17 cellular contexts compared by ENCODE assay signal in genomic region chr6:51019785-51020184, GRCh38.
DNase-seq lines count a peak whose midpoint lies in the region; ATAC-seq and TF ChIP-seq lines count a peak whose summit lies in the region.
"Had no signal": no experiment of that assay in that cellular context is flagged by ENCODE, and none has a peak within 500 bp of the region (broad histone marks: within the 10 kb centered on the region; RNA-seq: fewer than 3 reads in every experiment).

No MANE protein-coding gene starts in this region.

- in situ Hi-C loops in G401 (cut with HindIII; ENCODE audit: low sequenced_read_pairs), result no loop called here

- no peak for TF ChIP-seq CTCF in foreskin keratinocyte (conservative IDR thresholded peaks at IDR 0.05)

- H3K27me3 ChIP-seq in foreskin keratinocyte, result no peaks in the 10 kb centered on the region

- no peak overlapping the region for H3K27ac ChIP-seq in foreskin keratinocyte
- H3K27ac ChIP-seq: A549 had no signal

- no peak for ATAC-seq in foreskin keratinocyte
- ATAC-seq: A549 had no signal

- DNase-seq in NCI-H748 (lab: John Stamatoyannopoulos, UW; ENCODE audit: unreplicated experiment) (peak; percentile 44), NCI-H748 treated with DMSO at 0.1 percent for 48 hours (lab: John Stamatoyannopoulos, UW) (no peak), NCI-H2107 treated with DMSO at 0.1 percent for 48 hours (lab: John Stamatoyannopoulos, UW; ENCODE audit: unreplicated experiment) (peak; percentile 33), NCI-H69 (lab: John Stamatoyannopoulos, UW) (peak; percentile 83), renal cortical epithelial cell (ENCODE audit: low read depth) (peak; percentile 6), G401 (ENCODE audit: low spot score) (no peak), foreskin keratinocyte (no peak)
- DNase-seq in activated CD8-positive, alpha-beta memory T cell treated with anti-CD3 and anti-CD28 coated beads, Interleukin-2, amount 50 U/mL, for 48 hours, result no peak
- DNase-seq: Caco-2, DMS79 treated with DMSO at 0.1 percent for 48 hours, GDM1, Karpas-422, NCI-H2029, NCI-H446 treated with DMSO at 0.1 percent for 48 hours, T-helper 9 cell had no signal

- peaks cover 5% of the 10 kb centered on the region for H3K4me1 ChIP-seq in foreskin keratinocyte
- H3K4me1 ChIP-seq: A549, Caco-2, HAP-1 had no signal

Comparison
In these comparisons a context has a peak if more than half of its experiments do, and no peak if none do; other contexts are left out.
1. DNase-seq: peak in NCI-H748 (single experiment), NCI-H2107 treated with DMSO at 0.1 percent for 48 hours (single experiment), NCI-H69 (single experiment) and renal cortical epithelial cell (single experiment); none in NCI-H748 treated with DMSO at 0.1 percent for 48 hours (single experiment), G401 (single experiment), activated CD8-positive, alpha-beta memory T cell treated with anti-CD3 and anti-CD28 coated beads, Interleukin-2, amount 50 U/mL, for 48 hours (single experiment) and foreskin keratinocyte (0 of 2).